Comparison of ENCODE assay signal across 1 cellular context in the genomic region with DNA sequence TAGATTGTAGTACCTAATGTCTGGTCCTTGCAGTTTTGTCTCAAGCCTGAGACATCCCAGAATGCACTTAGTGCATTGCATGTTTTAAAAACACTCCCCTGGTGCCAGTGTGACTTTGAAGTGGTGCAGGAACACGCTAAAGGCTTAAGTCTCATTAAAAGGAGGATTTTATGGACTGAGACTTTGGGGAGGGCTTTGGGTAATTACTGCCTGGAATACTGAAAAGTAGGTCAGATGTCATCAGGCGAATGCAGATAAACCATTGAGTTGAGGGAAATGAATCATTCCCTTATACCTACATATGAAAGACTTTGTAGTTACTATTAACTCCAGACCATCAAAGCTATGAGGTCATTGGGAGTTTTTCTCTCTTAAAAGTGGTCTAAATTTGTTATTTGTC.
TF ChIP-seq lines count a peak whose summit lies in the region.

No MANE protein-coding gene starts in this region.

TF ChIP-seq in HCT116, 20 proteins besides CTCF, POLR2A, EP300 and RAD21 (continued from another document):
- TF ChIP-seq TCF7L2 (IDR thresholded peaks at IDR 0.05; ENCODE audit: borderline replicate concordance, extremely low read depth, insufficient read depth, insufficient read length) (no peak), ZNF274 (IDR thresholded peaks at IDR 0.05; ENCODE audit: low read depth, low read length) (no peak), SRF (IDR thresholded peaks at IDR 0.05; ENCODE audit: low read depth) (no peak), ELF1 (IDR thresholded peaks at IDR 0.05; ENCODE audit: borderline replicate concordance, low read depth) (no peak)
TF ChIP-seq in HCT116: peak in this region for 0.
